23 cellular contexts compared by ENCODE assay signal in genomic region chr12:110931315-110931728, GRCh38. TPM values are rescaled to one million over a fixed set of nuclear protein-coding genes. Genes with fewer than 3 reads are reported as not detected.
DNase-seq lines count a peak whose midpoint lies in the region; ATAC-seq, FAIRE-seq and TF ChIP-seq lines count a peak whose summit lies in the region.
"Had no signal": no experiment of that assay in that cellular context is flagged by ENCODE, and none has a peak within 500 bp of the region (broad histone marks: within the 10 kb centered on the region; RNA-seq: fewer than 3 reads in every experiment).

No MANE protein-coding gene starts in this region.

- no peak overlapping the region for H3K4me3 ChIP-seq in A549
- H3K4me3 ChIP-seq: BLaER1, smooth muscle cell, vagina had no signal

- FAIRE-seq in A549 (lab: Jason Lieb, UNC): no peak
- FAIRE-seq: endometrium had no signal

- TF ChIP-seq CTCF in A549 (IDR thresholded peaks at IDR 0.05): no peak

- CTCF ChIA-PET in A549 (lab: Yijun Ruan, JAX): interaction anchor here (1.0 to 7.7 kb wide), 7 partner anchors 9 to 390 kb away, joined by 3 to 71 read pairs (median 6); no protein-coding TSS in a partner anchor

- TF ChIP-seq POLR2A in A549 (IDR thresholded peaks at IDR 0.05; ENCODE audit: low read length): no peak

- H3K4me2 ChIP-seq in A549: peak overlapping the region; percentile 6; the same call in 1 of the 3 replicates
- H3K4me2 ChIP-seq: BLaER1, smooth muscle cell had no signal

- no peaks in the 10 kb centered on the region for H3K9me3 ChIP-seq in A549
- H3K9me3 ChIP-seq: BLaER1, vagina had no signal

- POLR2A ChIA-PET in A549 (lab: Yijun Ruan, JAX): no interaction called here

- DNase-seq in A549 (ENCODE audit: low read depth in 1 of 2, low spot score in 1 of 2) (no peak), M059J (ENCODE audit: low read depth) (peak; percentile 56), cardiac septum (ENCODE audit: low spot score) (peak; percentile 93), myocyte (ENCODE audit: low read depth) (peak; percentile 95), NCI-H2171 treated with DMSO at 0.1 percent for 48 hours (lab: John Stamatoyannopoulos, UW) (no peak), HT-29 (ENCODE audit: low spot score) (no peak), EL (no peak)
- DNase-seq: activated CD4-positive, alpha-beta T cell treated with anti-CD3 and anti-CD28 coated beads, Interleukin-2, amount 10 ng/mL, durations not matched to agents 7 days and 5 days; activated naive CD4-positive, alpha-beta T cell treated with anti-CD3 and anti-CD28 coated beads, Interleukin-2, amount 50 U/mL, for 16 hours; COR-L47; DMS79 treated with DMSO at 0.1 percent for 48 hours; NCI-H1694 treated with DMSO at 0.1 percent for 48 hours had no signal

- no peak for TF ChIP-seq EP300 in A549 (IDR thresholded peaks at IDR 0.05)

- intact Hi-C loops in cardiac septum (cut with DNase I): loop anchor here (1.0 to 5.0 kb wide), 2 partner anchors 11 to 431 kb away; partner anchors contain the start of gene MYL2

- WGBS in A549 (ENCODE audit: missing lambda C conversion rate): 62% methylated on average over 10 of the region's 16 CpGs

- H3K4me1 ChIP-seq in A549: peaks cover 25% of the 10 kb centered on the region
- H3K4me1 ChIP-seq: BLaER1, vagina had no signal

- peak overlapping the region in 1 of 2 experiments; percentile 14; a peak in 1 of 6 replicates for H3K27ac ChIP-seq in A549
- H3K27ac ChIP-seq: BLaER1, vagina had no signal

- peak in 1 of 2 experiments; percentile 14; a peak in 2 of 6 replicates for ATAC-seq in A549
- no peak for ATAC-seq in GM18873 (IDR thresholded peaks at IDR 0.05; ENCODE audit: low FRiP score, unreplicated experiment)
- ATAC-seq: SK-N-SH treated with all-trans-retinoic acid at 6 μM for 48 hours had no signal

- TF ChIP-seq RAD21 in A549 (conservative IDR thresholded peaks at IDR 0.05 in 1 of 2, IDR thresholded peaks at IDR 0.05 in 1 of 2): no peak

TF ChIP-seq in A549, 52 proteins besides CTCF, POLR2A, EP300 and RAD21:
- TF ChIP-seq HOXB13 (CRISPR knock-in tag; IDR thresholded peaks at IDR 0.05; ENCODE audit: low read depth) (no peak), HOXA7 (CRISPR knock-in tag; IDR thresholded peaks at IDR 0.05) (no peak), ZNF302 (CRISPR knock-in tag; IDR thresholded peaks at IDR 0.05) (no peak), ZC3H11A (IDR thresholded peaks at IDR 0.05) (no peak), FOSB (CRISPR knock-in tag; IDR thresholded peaks at IDR 0.05) (no peak), EHMT2 (IDR thresholded peaks at IDR 0.05; ENCODE audit: low read depth) (no peak), NR3C1 (IDR thresholded peaks at IDR 0.05) (no peak), CHD4 (IDR thresholded peaks at IDR 0.05; ENCODE audit: borderline replicate concordance) (no peak), SMC3 (IDR thresholded peaks at IDR 0.05) (no peak), HMGXB4 (CRISPR knock-in tag; IDR thresholded peaks at IDR 0.05; ENCODE audit: borderline replicate concordance) (no peak)

RNA-seq across cellular contexts. Expression of gene MYL2, which starts 10.9 kb away (rescaled TPM):
- polyA plus RNA-seq in A549 (2011; rRNA removed) (0.13 TPM in 1 of 2 replicates, not detected in the other), A549 (2017; fragmentation: RNase III; extraction: RNeasy Plus Mini Kit Qiagen cat#74134 plus additional on column Dnase treatment) (not detected in 3 replicates)
- polyA plus RNA-seq in A549 (2012; cell fraction: cytosol; rRNA removed): not detected in 2 replicates
- 0.12 TPM in 1 of 2 replicates, not detected in the other for polyA plus RNA-seq in A549 (2012; cell fraction: nucleus; rRNA removed)
- not detected in 2 replicates for polyA minus RNA-seq in A549 (2011; rRNA and poly(A)+ RNA removed)
- not detected in 2 replicates for total RNA-seq in M059J (2014; rRNA removed; shearing (Covaris generic))
- total RNA-seq in cardiac septum (24,495 TPM), myocyte (20.2 and 24.6 TPM in 2 replicates)
- 106 TPM for polyA plus RNA-seq in myocyte (2012)
- total RNA-seq in HT-29 (2014; rRNA removed; shearing (Covaris generic)): 0.21 TPM in 1 of 2 replicates, not detected in the other
- total RNA-seq: activated CD4-positive, alpha-beta T cell treated with anti-CD3 and anti-CD28 coated beads, Interleukin-2, amount 10 ng/mL, durations not matched to agents 7 days and 5 days; bronchial epithelial cell; HT1080; kidney epithelial cell; lung microvascular endothelial cell; pulmonary artery endothelial cell; smooth muscle cell; vagina had no signal
- polyA plus RNA-seq: smooth muscle cell had no signal

Comparison
In these comparisons a context has a peak if more than half of its experiments do, and no peak if none do; other contexts are left out.
1. DNase-seq: peak in M059J (single experiment), cardiac septum (single experiment) and myocyte (single experiment); none in A549 (0 of 2), NCI-H2171 treated with DMSO at 0.1 percent for 48 hours (single experiment), HT-29 (single experiment) and EL (single experiment).
2. RNA of gene MYL2, which starts 10.9 kb away (total RNA-seq): 24,495 TPM in cardiac septum (single experiment); 20.2 to 24.6 TPM in myocyte, not detected in M059J and 0.21 TPM in HT-29; every median in the first group is over 100 times any median in the second.